Comparison of ENCODE assay signal across 25 cellular contexts in the genomic region with DNA sequence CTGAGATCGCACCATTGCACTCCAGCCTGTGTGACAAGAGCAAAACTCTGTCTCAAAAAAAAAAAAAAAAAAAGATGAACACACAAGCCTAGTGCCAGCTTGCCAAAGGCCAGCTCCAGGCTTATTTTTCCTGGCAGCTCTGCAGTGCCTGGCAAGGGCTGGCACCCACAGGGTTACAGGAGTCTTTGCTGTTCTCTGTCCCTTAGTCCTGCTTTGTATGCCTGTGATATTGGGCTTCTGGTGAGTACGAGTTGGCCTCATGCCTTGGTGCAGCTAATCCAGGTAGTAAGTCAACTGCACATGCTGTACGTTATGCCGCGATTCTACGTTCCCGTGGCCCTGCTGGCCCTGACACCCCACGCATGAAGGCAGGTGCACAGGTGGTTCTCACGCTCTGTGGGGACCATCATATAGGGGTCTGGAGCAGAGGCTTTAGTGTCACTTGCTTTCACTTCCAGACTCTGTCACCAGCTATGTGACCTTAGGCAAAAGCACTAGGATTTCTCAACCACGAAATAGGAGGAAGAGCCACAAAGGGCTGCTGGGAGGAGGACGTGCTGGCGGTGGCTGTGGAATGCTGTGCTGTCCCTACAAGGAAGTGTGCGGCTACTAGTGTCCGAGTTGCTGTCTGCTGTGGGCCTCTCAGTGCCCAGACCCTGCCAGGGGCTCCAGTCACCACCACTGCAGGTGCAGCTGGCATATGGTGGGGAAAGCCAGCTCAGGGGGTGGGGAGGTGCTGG. TPM values are rescaled to one million over a fixed set of nuclear protein-coding genes. Genes with fewer than 3 reads are reported as not detected.
DNase-seq lines count a peak whose midpoint lies in the region; ATAC-seq, FAIRE-seq and TF ChIP-seq lines count a peak whose summit lies in the region.
"Had no signal": no experiment of that assay in that cellular context is flagged by ENCODE, and none has a peak within 500 bp of the region (broad histone marks: within the 10 kb centered on the region; RNA-seq: fewer than 3 reads in every experiment).

No MANE protein-coding gene starts in this region.

- peaks cover 4% of the 10 kb centered on the region for H3K4me1 Mint-ChIP-seq in T-helper 17 cell
- H3K4me1 Mint-ChIP-seq: activated naive CD8-positive, alpha-beta T cell treated with anti-CD3 and anti-CD28 coated beads, Interleukin-2, amount 10 ng/mL, durations not matched to agents 7 days and 5 days; T-cell had no signal

- DNase-seq in T-helper 17 cell = no peak
- DNase-seq in left lung = peak in 1 of 2 donors; percentile 51
- peak; percentile 84 to 88 for DNase-seq in gastrocnemius medialis
- DNase-seq in RCC 7860 (ENCODE audit: low spot score) = no peak
- no peak for DNase-seq in left colon
- DNase-seq: activated CD8-positive, alpha-beta T cell treated with anti-CD3 and anti-CD28 coated beads, Interleukin-2, amount 10 ng/mL, durations not matched to agents 7 days and 5 days; activated naive CD8-positive, alpha-beta T cell treated with anti-CD3 and anti-CD28 coated beads, Interleukin-2, amount 10 ng/mL, durations not matched to agents 7 days and 5 days; activated T-cell treated with anti-CD3 and anti-CD28 coated beads, Interleukin-2, amount 50 U/mL, for 72 hours; brain microvascular endothelial cell; Caco-2; dermis blood vessel endothelial cell; EL; NCI-H1092; NCI-H510A treated with DMSO at 0.1 percent for 48 hours; pancreas; SHP77 treated with DMSO at 0.1 percent for 48 hours; stimulated activated CD4-positive, alpha-beta T cell treated with anti-CD3 and anti-CD28 coated beads, Interleukin-12 subunit alpha, Interleukin-12 subunit beta, amount 100 ng/mL, for 4 hours; T-cell had no signal

- in situ Hi-C loops in gastrocnemius medialis (cut with MboI; ENCODE audit: low sequenced_read_pairs in 4 of 4) = no loop called here

- peak overlapping the region in 3 of 11 experiments; percentile 26 to 48 (median 26); a peak in 2 of 22 replicates for H3K9ac ChIP-seq in BLaER1 treated with 17β-estradiol and CSF1 and Interleukin-3, amounts not matched to agents 10 nM and 100 nM
- H3K9ac ChIP-seq: KMS-11 had no signal

- FAIRE-seq in RCC 7860 (lab: Jason Lieb, UNC) = no peak
- FAIRE-seq: pancreas had no signal

- H4K20me1 ChIP-seq in BLaER1 treated with 17β-estradiol and CSF1 and Interleukin-3, amounts not matched to agents 10 nM and 100 nM = peaks cover 12 to 100% (median 48%) of the 10 kb centered on the region in 11 experiments; a peak in 19 of 22 replicates

- no peak overlapping the region for H3K27ac Mint-ChIP-seq in T-helper 17 cell
- H3K27ac Mint-ChIP-seq: activated CD8-positive, alpha-beta T cell treated with anti-CD3 and anti-CD28 coated beads, Interleukin-2, amount 10 ng/mL, durations not matched to agents 7 days and 5 days; activated naive CD8-positive, alpha-beta T cell treated with anti-CD3 and anti-CD28 coated beads, Interleukin-2, amount 10 ng/mL, durations not matched to agents 7 days and 5 days; activated T-cell treated with anti-CD3 and anti-CD28 coated beads, Interleukin-2, amount 50 U/mL, for 72 hours; T-cell had no signal

- no peaks in the 10 kb centered on the region for H3K27me3 ChIP-seq in BLaER1 treated with 17β-estradiol and CSF1 and Interleukin-3, amounts not matched to agents 10 nM and 100 nM
- H3K27me3 ChIP-seq in left lung (no peaks in the 10 kb centered on the region), gastrocnemius medialis (no peaks in the 10 kb centered on the region)
- H3K27me3 ChIP-seq: brain microvascular endothelial cell, gastroesophageal sphincter, pancreas had no signal

- no peak for TF ChIP-seq CTCF in left lung (IDR thresholded peaks at IDR 0.05)
- TF ChIP-seq CTCF in gastrocnemius medialis (IDR thresholded peaks at IDR 0.05 in 4 of 5, conservative IDR thresholded peaks at IDR 0.05 in 1 of 5) = no peak

- peaks cover 56 to 100% (median 96%) of the 10 kb centered on the region in 10 experiments for H3K4me1 ChIP-seq in BLaER1 treated with 17β-estradiol and CSF1 and Interleukin-3, amounts not matched to agents 10 nM and 100 nM
- H3K4me1 ChIP-seq in left lung = no peaks in the 10 kb centered on the region
- peaks cover 27 to 36% of the 10 kb centered on the region in 2 donors for H3K4me1 ChIP-seq in gastrocnemius medialis
- H3K4me1 ChIP-seq: Caco-2, gastroesophageal sphincter, HAP-1 had no signal

- H3K27ac ChIP-seq in BLaER1 treated with 17β-estradiol and CSF1 and Interleukin-3, amounts not matched to agents 10 nM and 100 nM = peak overlapping the region in 2 of 11 experiments; percentile 17 to 32; a peak in 2 of 22 replicates
- H3K27ac ChIP-seq in left lung (no peak overlapping the region), gastrocnemius medialis (peak overlapping the region; percentile 84 to 96 (median 89))
- H3K27ac ChIP-seq: brain microvascular endothelial cell, epithelial cell of prostate, gastroesophageal sphincter, KMS-11, pancreas had no signal

- H3K36me3 Mint-ChIP-seq in T-helper 17 cell (ENCODE audit: low read depth) = peaks cover 10% of the 10 kb centered on the region

- intact Hi-C loops in left lung (cut with DNase I) = no loop called here
- intact Hi-C loops in gastrocnemius medialis (cut with DNase I; ENCODE audit: low total_unique reads) = loop anchor here (1.0 to 2.0 kb wide), 2 partner anchors 30 to 51 kb away; a partner anchor contains a TSS
- intact Hi-C loops in left colon (cut with DNase I, micrococcal nuclease) = no loop called here

- H3K27me3 Mint-ChIP-seq in T-helper 17 cell = no peaks in the 10 kb centered on the region
- H3K27me3 Mint-ChIP-seq: activated naive CD8-positive, alpha-beta T cell treated with anti-CD3 and anti-CD28 coated beads, Interleukin-2, amount 10 ng/mL, durations not matched to agents 7 days and 5 days; T-cell had no signal

- H3K4me3 Mint-ChIP-seq in T-helper 17 cell = peak overlapping the region; percentile 19
- H3K4me3 Mint-ChIP-seq: activated CD8-positive, alpha-beta T cell treated with anti-CD3 and anti-CD28 coated beads, Interleukin-2, amount 10 ng/mL, durations not matched to agents 7 days and 5 days; activated naive CD8-positive, alpha-beta T cell treated with anti-CD3 and anti-CD28 coated beads, Interleukin-2, amount 10 ng/mL, durations not matched to agents 7 days and 5 days; activated T-cell treated with anti-CD3 and anti-CD28 coated beads, Interleukin-2, amount 50 U/mL, for 72 hours; T-cell had no signal

- no peaks in the 10 kb centered on the region for H3K9me3 ChIP-seq in BLaER1 treated with 17β-estradiol and CSF1 and Interleukin-3, amounts not matched to agents 10 nM and 100 nM (replicated peaks in 1 of 11)
- H3K9me3 ChIP-seq in T-helper 17 cell (ENCODE audit: control insufficient read depth, low read length, poor library complexity, severe bottlenecking) (no peaks in the 10 kb centered on the region), left lung (no peaks in the 10 kb centered on the region), gastrocnemius medialis (no peaks in the 10 kb centered on the region)
- H3K9me3 ChIP-seq: Caco-2, gastroesophageal sphincter, HAP-1, pancreas had no signal

- peaks cover 39 to 100% (median 65%) of the 10 kb centered on the region in 11 experiments for H3K36me3 ChIP-seq in BLaER1 treated with 17β-estradiol and CSF1 and Interleukin-3, amounts not matched to agents 10 nM and 100 nM
- H3K36me3 ChIP-seq in left lung (peaks cover 0 to 100% of the 10 kb centered on the region in 2 donors), gastrocnemius medialis (peaks cover 0 to 67% of the 10 kb centered on the region in 2 donors)

- TF ChIP-seq POLR2A in gastrocnemius medialis (IDR thresholded peaks at IDR 0.05) = no peak

- peak overlapping the region; percentile 9 to 98 (median 87) for H3K4me2 ChIP-seq in BLaER1 treated with 17β-estradiol and CSF1 and Interleukin-3, amounts not matched to agents 10 nM and 100 nM
- H3K4me2 ChIP-seq: KMS-11 had no signal

- no peak overlapping the region for H3K4me3 ChIP-seq in BLaER1 treated with 17β-estradiol and CSF1 and Interleukin-3, amounts not matched to agents 10 nM and 100 nM
- H3K4me3 ChIP-seq in left lung (no peak overlapping the region), gastrocnemius medialis (peak overlapping the region in 2 of 4 donors; percentile 16 to 44)
- H3K4me3 ChIP-seq: gastroesophageal sphincter, HAP-1, pancreas had no signal

- ATAC-seq in T-helper 17 cell (no peak), left lung (peak; percentile 40), gastrocnemius medialis (peak; percentile 92 to 96), GM18909 (IDR thresholded peaks at IDR 0.05; ENCODE audit: poor library complexity, unreplicated experiment) (no peak), left colon (no peak), GM19467 (IDR thresholded peaks at IDR 0.05; ENCODE audit: unreplicated experiment) (no peak)
- ATAC-seq: activated CD8-positive, alpha-beta T cell treated with anti-CD3 and anti-CD28 coated beads, Interleukin-2, amount 10 ng/mL, durations not matched to agents 7 days and 5 days; activated T-cell treated with anti-CD3 and anti-CD28 coated beads, Interleukin-2, amount 50 U/mL, for 72 hours; gastroesophageal sphincter; T-cell had no signal

RNA-seq across cellular contexts. Expression of a gene that starts 21.4 kb away (rescaled TPM):
- under 1 TPM in 1 of 2 donors, not detected in 1; 0.92 TPM for total RNA-seq in T-helper 17 cell
- total RNA-seq in left lung = 1 to 10 TPM in 1 of 2 donors, under 1 TPM in 1; 0.96 to 1.8 TPM
- 1 to 10 TPM in 1 of 4 donors, under 1 TPM in 1, not detected in 2; 0.13 to 1.2 TPM for total RNA-seq in gastrocnemius medialis
- total RNA-seq in left colon = 1 to 10 TPM; 1.1 to 1.7 TPM

RNA-seq across cellular contexts. Expression of a gene that starts 30.5 kb away (rescaled TPM):
- total RNA-seq in T-helper 17 cell (10 to 100 TPM in 1 of 2 donors, 1 to 10 TPM in 1; 2.5 to 32.6 TPM), left lung (10 to 100 TPM; 30.6 to 32.6 TPM), gastrocnemius medialis (10 to 100 TPM in 1 of 4 donors, 1 to 10 TPM in 3; 4.8 to 23.0 (median 6.6) TPM), left colon (10 to 100 TPM; 19.7 to 32.3 TPM)

RNA-seq across cellular contexts. Expression of a gene that starts 51.4 kb away (rescaled TPM):
- total RNA-seq in T-helper 17 cell = 10 to 100 TPM; 41.2 to 42.8 TPM
- total RNA-seq in left lung = 10 to 100 TPM; 71.6 to 99.1 TPM
- 10 to 100 TPM; 26.5 to 44.6 (median 37.3) TPM for total RNA-seq in gastrocnemius medialis
- total RNA-seq in left colon = 100 to 1,000 TPM in 1 of 2 donors, 10 to 100 TPM in 1; 96.3 to 100 TPM

Comparison
In these comparisons a context has a peak if more than half of its experiments do, and no peak if none do; other contexts are left out.
1. H3K27ac ChIP-seq: peak in gastrocnemius medialis (4 of 4); none in left lung (0 of 2).
2. ATAC-seq: peak in left lung (single experiment) and gastrocnemius medialis (2 of 2); none in T-helper 17 cell (single experiment), GM18909 (single experiment), left colon (single experiment) and GM19467 (single experiment).
3. DNase-seq: peak in gastrocnemius medialis (2 of 2); none in T-helper 17 cell (0 of 3), RCC 7860 (single experiment) and left colon (0 of 2).